ENCODE assay signal across 8 cellular contexts in the genomic region with DNA sequence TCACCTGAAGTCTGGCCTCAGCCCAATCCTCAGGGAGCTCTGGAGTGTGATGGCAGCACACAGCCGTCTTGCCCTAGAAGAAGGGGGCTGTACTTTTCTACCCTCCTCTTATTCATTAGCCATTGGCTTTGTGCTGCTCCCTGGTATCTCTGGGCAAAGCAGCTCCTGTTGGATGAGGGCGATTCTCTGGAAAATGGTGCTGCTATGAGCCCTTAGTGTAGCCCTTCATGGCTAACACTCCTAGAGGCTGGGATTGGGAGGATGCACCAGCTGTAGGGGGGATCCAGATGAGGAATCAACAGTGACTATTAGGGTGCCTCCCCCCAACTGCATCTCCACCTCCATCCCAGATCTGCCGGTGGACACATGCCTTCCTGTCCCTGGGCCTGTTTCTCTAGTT. TPM values are rescaled to one million over a fixed set of nuclear protein-coding genes. Genes with fewer than 3 reads are reported as not detected.
"Had no signal": no experiment of that assay in that cellular context is flagged by ENCODE, and none has a peak within 500 bp of the region (broad histone marks: within the 10 kb centered on the region; RNA-seq: fewer than 3 reads in every experiment).

No MANE protein-coding gene starts in this region.

- H3K4me3 Mint-ChIP-seq: GM23338 had no signal

- FAIRE-seq: HTR-8/SVneo, K562 had no signal

- H3K4me2 ChIP-seq: GM23338 had no signal

- H3K27ac Mint-ChIP-seq: GM23338 had no signal

- H3K36me3 ChIP-seq: HAP-1 had no signal

- DNase-seq: H7, IMR-90 had no signal

- H3K9me3 ChIP-seq: HAP-1 had no signal

- H3K9me3 Mint-ChIP-seq: GM23338 had no signal

- H3K4me1 ChIP-seq: HAP-1 had no signal

- H3K4me3 ChIP-seq: GM23338, HAP-1, K562 had no signal

RNA-seq across cellular contexts. Expression of a gene that starts 32.6 kb away (rescaled TPM):
- total RNA-seq: H4, H7, HT-29, IMR-90, K562 had no signal
- polyA plus RNA-seq: IMR-90 had no signal
